Comparison of ENCODE assay signal across 1 cellular context in the genomic region with DNA sequence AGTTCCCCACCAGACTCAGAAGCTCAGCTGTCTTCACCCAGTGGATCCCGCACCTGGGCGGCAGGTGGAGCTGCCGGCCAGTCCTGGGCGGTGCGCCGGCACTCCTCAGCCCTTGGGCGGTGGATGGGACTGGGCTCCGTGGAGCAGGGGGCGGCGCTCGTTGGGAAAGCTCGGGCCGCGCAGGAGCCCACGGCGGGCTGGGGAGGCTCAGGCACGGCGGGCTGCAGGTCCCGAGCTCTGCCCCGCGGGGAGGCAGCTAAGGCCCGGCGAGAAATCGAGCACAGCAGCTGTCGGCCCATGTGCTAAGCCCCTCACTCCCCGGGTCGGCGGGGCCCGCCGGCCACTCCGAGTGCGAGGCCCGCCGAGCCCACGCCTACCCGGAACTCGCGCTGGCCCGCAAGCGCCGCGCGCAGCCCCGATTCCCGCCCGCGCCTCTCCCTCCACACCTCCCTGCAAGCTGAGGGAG.
TF ChIP-seq lines count a peak whose summit lies in the region.

No MANE protein-coding gene starts in this region.

TF ChIP-seq in H1, 55 proteins besides CTCF, POLR2A, EP300 and RAD21 (continued from another document):
- TF ChIP-seq ATF2 (IDR thresholded peaks at IDR 0.05; ENCODE audit: low read length), result no peak
